In the genomic region with DNA sequence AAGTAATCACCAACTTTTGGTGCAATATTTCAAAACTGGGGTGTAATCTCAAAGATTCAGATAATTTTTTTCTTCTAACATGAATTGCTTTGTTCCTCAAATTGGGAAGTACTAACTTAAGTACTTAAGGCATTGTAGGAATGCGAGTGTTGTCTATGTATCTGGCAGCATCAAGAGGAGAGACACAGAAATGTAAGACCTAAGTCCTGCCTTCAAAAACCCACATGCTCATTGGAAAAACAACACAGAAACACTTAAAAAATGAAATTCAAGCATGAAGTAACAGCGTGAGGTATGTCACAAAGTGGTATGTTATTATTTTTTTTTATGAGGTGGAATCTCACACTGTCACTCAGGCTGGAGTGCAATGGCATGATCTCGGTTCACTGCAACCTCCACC, we compare ENCODE assay signal across 29 cellular contexts.
"Had no signal": no experiment of that assay in that cellular context is flagged by ENCODE, and none has a peak within 500 bp of the region (broad histone marks: within the 10 kb centered on the region; RNA-seq: fewer than 3 reads in every experiment).

No MANE protein-coding gene starts in this region.

- H3K9me3 ChIP-seq: ovary, psoas muscle, right lobe of liver, sigmoid colon, spleen, suprapubic skin, testis, tibial artery, transverse colon, upper lobe of right lung, vagina had no signal

- H3K4me2 ChIP-seq: neural progenitor cell, smooth muscle cell had no signal

- DNase-seq: natural killer cell; occipital lobe; ovary; posterior cingulate gyrus; psoas muscle; right cardiac atrium; right lobe of liver; sigmoid colon; spleen; stimulated activated CD4-positive, alpha-beta T cell treated with anti-CD3 and anti-CD28 coated beads, Interleukin-12 subunit alpha, Interleukin-12 subunit beta, amount 100 ng/mL, for 4 hours; stimulated activated CD4-positive, alpha-beta T cell treated with anti-CD3 and anti-CD28 coated beads, Interleukin-1b, Interleukin-23, amount 100 ng/mL, for 48 hours; stimulated activated CD4-positive, alpha-beta T cell treated with anti-CD3 and anti-CD28 coated beads, Interleukin-4, amount 100 ng/mL, for 1 hour; stimulated activated CD4-positive, alpha-beta T cell treated with anti-CD3 and anti-CD28 coated beads, Interleukin-4, amount 100 ng/mL, for 4 hours; stimulated activated CD8-positive, alpha-beta memory T cell treated with anti-CD3 and anti-CD28 coated beads, Interleukin-4, amount 100 ng/mL, for 48 hours; stimulated activated naive CD4-positive, alpha-beta T cell; stimulated activated naive CD8-positive, alpha-beta T cell treated with anti-CD3 and anti-CD28 coated beads, Interleukin-15, amount 100 ng/mL, for 72 hours; stimulated activated naive CD8-positive, alpha-beta T cell treated with anti-CD3 and anti-CD28 coated beads, Interleukin-15, Interleukin-2, amounts not matched to agents 100 U/mL and 50 U/mL, for 24 hours; substantia nigra; testis; tibial artery; transverse colon; upper lobe of right lung had no signal

- H3K36me3 ChIP-seq: neural progenitor cell, ovary, right lobe of liver, sigmoid colon, spleen, suprapubic skin, tibial artery, transverse colon, upper lobe of right lung, vagina had no signal

- H3K9ac ChIP-seq: neural progenitor cell, parathyroid adenoma had no signal

- ATAC-seq: natural killer cell; psoas muscle; right cardiac atrium; right lobe of liver; stimulated activated memory B cell treated with anti-CD40 and anti-IgM and Interleukin-4, amounts not matched to agents 10 μg/mL and 1 μg/mL and 100 μg/mL, for 72 hours; stimulated activated naive CD8-positive, alpha-beta T cell treated with anti-CD3 and anti-CD28 coated beads, Interleukin-15, amount 100 ng/mL, for 72 hours; stimulated activated naive CD8-positive, alpha-beta T cell treated with anti-CD3 and anti-CD28 coated beads, Interleukin-15, Interleukin-2, amounts not matched to agents 100 U/mL and 50 U/mL, for 24 hours; upper lobe of right lung had no signal

- H3K79me2 ChIP-seq: parathyroid adenoma had no signal

- H3K27ac ChIP-seq: neural progenitor cell, ovary, parathyroid adenoma, psoas muscle, right lobe of liver, skin epidermis, spleen, suprapubic skin, testis, tibial artery, upper lobe of right lung had no signal

- H3K4me3 ChIP-seq: neural progenitor cell, ovary, psoas muscle, right lobe of liver, sigmoid colon, skin epidermis, smooth muscle cell, spleen, suprapubic skin, testis, tibial artery, transverse colon, upper lobe of right lung, vagina had no signal

- H2AFZ ChIP-seq: neural progenitor cell, parathyroid adenoma had no signal

- H3K27me3 ChIP-seq: neural progenitor cell, ovary, right lobe of liver, sigmoid colon, suprapubic skin, testis, tibial artery, transverse colon, upper lobe of right lung, vagina had no signal

- H3K4me1 ChIP-seq: neural progenitor cell, parathyroid adenoma had no signal
